In the genomic region with DNA sequence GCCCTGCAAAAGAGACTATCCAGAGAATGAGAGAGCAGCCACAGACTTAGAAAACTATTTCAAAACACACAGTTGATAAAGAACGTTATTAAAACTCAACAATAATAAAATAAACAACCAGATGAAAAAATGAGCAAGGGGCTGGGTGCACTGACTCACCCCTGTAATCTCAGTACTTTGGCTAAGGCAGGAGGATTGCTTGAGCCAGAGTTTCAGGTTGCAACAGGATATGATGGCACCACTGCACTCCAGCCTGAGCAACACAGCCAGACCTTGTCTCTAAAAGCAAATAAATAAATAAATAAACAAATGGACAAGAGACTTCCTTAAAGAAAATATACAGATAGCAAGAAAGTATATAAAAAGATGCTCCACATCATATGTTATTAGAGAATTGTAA, we compare ENCODE assay signal across 27 cellular contexts.
"Had no signal": no experiment of that assay in that cellular context is flagged by ENCODE, and none has a peak within 500 bp of the region (broad histone marks: within the 10 kb centered on the region; RNA-seq: fewer than 3 reads in every experiment).

No MANE protein-coding gene starts in this region.

- H3K27ac ChIP-seq: brain microvascular endothelial cell, esophagus squamous epithelium, heart right ventricle, left ventricle myocardium inferior, spleen, suprapubic skin, tibial artery had no signal

- DNase-seq: activated CD4-positive, alpha-beta T cell treated with anti-CD3 and anti-CD28 coated beads for 36 hours; activated CD4-positive, CD25-positive, alpha-beta regulatory T cell; activated CD8-positive, alpha-beta memory T cell treated with anti-CD3 and anti-CD28 coated beads, Interleukin-2, amount 10 ng/mL, durations not matched to agents 7 days and 5 days; activated CD8-positive, alpha-beta T cell treated with anti-CD3 and anti-CD28 coated beads, Interleukin-2, amount 10 ng/mL, durations not matched to agents 7 days and 5 days; activated naive CD4-positive, alpha-beta T cell; activated T-cell treated with anti-CD3 and anti-CD28 coated beads for 4 hours; activated T-cell treated with anti-CD3 and anti-CD28 coated beads, Interleukin-2, amount 50 U/mL, for 72 hours; anterior cingulate cortex; brain microvascular endothelial cell; central memory CD4-positive, alpha-beta T cell; esophagus squamous epithelium; foreskin melanocyte; heart right ventricle; left ventricle myocardium inferior; mucosa of descending colon; posterior cingulate gyrus; right cardiac atrium; spleen; stimulated activated naive CD4-positive, alpha-beta T cell; tibial artery had no signal

- H3K4me3 Mint-ChIP-seq: activated CD4-positive, alpha-beta T cell treated with anti-CD3 and anti-CD28 coated beads for 36 hours; activated CD8-positive, alpha-beta memory T cell treated with anti-CD3 and anti-CD28 coated beads, Interleukin-2, amount 10 ng/mL, durations not matched to agents 7 days and 5 days; activated CD8-positive, alpha-beta T cell treated with anti-CD3 and anti-CD28 coated beads, Interleukin-2, amount 10 ng/mL, durations not matched to agents 7 days and 5 days; activated T-cell treated with anti-CD3 and anti-CD28 coated beads, Interleukin-2, amount 50 U/mL, for 72 hours; natural killer cell treated with Interleukin-12 subunit alpha and Interleukin-12 subunit beta and Interleukin-15 and Interleukin-18, amount 100 ng/mL, for 72 hours; T-helper 2 cell treated with Interferon-gamma antibody and Interleukin-4, amounts not matched to agents 5 μg/mL and 100 μg/mL, for 36 hours had no signal

- H3K27me3 Mint-ChIP-seq: activated CD4-positive, alpha-beta T cell treated with anti-CD3 and anti-CD28 coated beads for 36 hours; activated CD8-positive, alpha-beta memory T cell treated with anti-CD3 and anti-CD28 coated beads, Interleukin-2, amount 10 ng/mL, durations not matched to agents 7 days and 5 days; natural killer cell treated with Interleukin-12 subunit alpha and Interleukin-12 subunit beta and Interleukin-15 and Interleukin-18, amount 100 ng/mL, for 72 hours had no signal

- ATAC-seq: activated CD4-positive, alpha-beta T cell treated with anti-CD3 and anti-CD28 coated beads for 36 hours; activated CD8-positive, alpha-beta memory T cell treated with anti-CD3 and anti-CD28 coated beads, Interleukin-2, amount 10 ng/mL, durations not matched to agents 7 days and 5 days; activated CD8-positive, alpha-beta T cell treated with anti-CD3 and anti-CD28 coated beads, Interleukin-2, amount 10 ng/mL, durations not matched to agents 7 days and 5 days; activated naive CD4-positive, alpha-beta T cell treated with anti-CD3 and anti-CD28 coated beads, Interleukin-2, amount 50 U/mL, for 72 hours; activated T-cell treated with anti-CD3 and anti-CD28 coated beads, Interleukin-2, amount 50 U/mL, for 72 hours; heart right ventricle; mucosa of descending colon; natural killer cell treated with Interleukin-12 subunit alpha and Interleukin-12 subunit beta and Interleukin-15 and Interleukin-18, amount 100 ng/mL, for 72 hours; right cardiac atrium had no signal

- H3K36me3 ChIP-seq: brain microvascular endothelial cell, esophagus squamous epithelium, heart right ventricle, left ventricle myocardium inferior, spleen, suprapubic skin, tibial artery had no signal

- H3K4me3 ChIP-seq: esophagus squamous epithelium, heart right ventricle, left ventricle myocardium inferior, lung, mucosa of descending colon, spleen, suprapubic skin, tibial artery had no signal

- H3K4me1 ChIP-seq: esophagus squamous epithelium, heart right ventricle, left ventricle myocardium inferior, spleen, suprapubic skin, tibial artery had no signal

- H3K9me3 Mint-ChIP-seq: activated T-cell treated with anti-CD3 and anti-CD28 coated beads, Interleukin-2, amount 50 U/mL, for 72 hours; T-helper 2 cell treated with Interferon-gamma antibody and Interleukin-4, amounts not matched to agents 5 μg/mL and 100 μg/mL, for 36 hours had no signal

- H3K36me3 Mint-ChIP-seq: activated CD8-positive, alpha-beta memory T cell treated with anti-CD3 and anti-CD28 coated beads, Interleukin-2, amount 10 ng/mL, durations not matched to agents 7 days and 5 days; activated naive CD4-positive, alpha-beta T cell treated with anti-CD3 and anti-CD28 coated beads, Interleukin-2, amount 50 U/mL, for 72 hours; natural killer cell treated with Interleukin-12 subunit alpha and Interleukin-12 subunit beta and Interleukin-15 and Interleukin-18, amount 100 ng/mL, for 72 hours had no signal

- H3K4me1 Mint-ChIP-seq: activated CD4-positive, alpha-beta T cell treated with anti-CD3 and anti-CD28 coated beads for 36 hours; activated CD8-positive, alpha-beta memory T cell treated with anti-CD3 and anti-CD28 coated beads, Interleukin-2, amount 10 ng/mL, durations not matched to agents 7 days and 5 days had no signal

- H3K27me3 ChIP-seq: brain microvascular endothelial cell, esophagus squamous epithelium, heart right ventricle, spleen, suprapubic skin, tibial artery had no signal

- H3K9me3 ChIP-seq: esophagus squamous epithelium, heart right ventricle, left ventricle myocardium inferior, mucosa of descending colon, spleen, suprapubic skin, tibial artery had no signal

- H3K27ac Mint-ChIP-seq: activated CD4-positive, alpha-beta T cell treated with anti-CD3 and anti-CD28 coated beads for 36 hours; activated CD8-positive, alpha-beta memory T cell treated with anti-CD3 and anti-CD28 coated beads, Interleukin-2, amount 10 ng/mL, durations not matched to agents 7 days and 5 days; activated CD8-positive, alpha-beta T cell treated with anti-CD3 and anti-CD28 coated beads, Interleukin-2, amount 10 ng/mL, durations not matched to agents 7 days and 5 days; activated naive CD4-positive, alpha-beta T cell treated with anti-CD3 and anti-CD28 coated beads, Interleukin-2, amount 50 U/mL, for 72 hours; activated T-cell treated with anti-CD3 and anti-CD28 coated beads, Interleukin-2, amount 50 U/mL, for 72 hours; natural killer cell treated with Interleukin-12 subunit alpha and Interleukin-12 subunit beta and Interleukin-15 and Interleukin-18, amount 100 ng/mL, for 72 hours; T-helper 2 cell treated with Interferon-gamma antibody and Interleukin-4, amounts not matched to agents 5 μg/mL and 100 μg/mL, for 36 hours had no signal

- FAIRE-seq: endothelial cell of umbilical vein, islet of Langerhans had no signal
